In the genomic region with DNA sequence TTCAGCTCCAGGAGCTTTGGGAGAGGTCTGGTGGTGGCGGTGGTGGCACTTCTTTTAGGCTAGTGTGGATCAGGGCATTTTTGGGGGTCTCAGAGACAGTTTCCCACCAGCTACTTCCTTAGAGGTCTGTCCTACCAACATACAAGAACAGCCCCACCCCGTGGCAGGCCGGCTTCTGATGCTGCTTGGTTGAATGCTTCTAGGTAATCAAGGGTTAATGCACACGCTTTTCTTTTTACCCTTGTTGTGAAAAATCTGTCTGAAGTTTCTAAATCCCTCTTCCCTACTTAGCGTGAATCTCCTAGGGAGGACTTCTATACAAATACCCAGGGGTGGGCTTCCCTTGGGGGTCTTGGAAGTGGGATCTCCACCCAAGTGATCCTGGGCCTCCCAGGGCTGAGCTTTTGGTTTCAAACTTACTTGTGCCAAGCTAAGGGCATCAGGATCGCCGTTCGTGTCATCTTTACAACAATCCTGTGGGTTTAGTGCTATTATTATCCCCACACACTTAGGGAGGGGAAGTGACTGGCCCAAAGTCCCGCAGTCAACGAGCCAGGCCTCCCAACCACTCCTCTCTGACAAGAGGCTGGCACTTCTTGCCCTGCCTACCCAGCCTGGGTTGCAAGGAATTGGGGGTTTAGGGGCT, we compare ENCODE assay signal across 9 cellular contexts. TPM values are rescaled to one million over a fixed set of nuclear protein-coding genes. Genes with fewer than 3 reads are reported as not detected.
DNase-seq lines count a peak whose midpoint lies in the region; ATAC-seq, FAIRE-seq and TF ChIP-seq lines count a peak whose summit lies in the region.
"Had no signal": no experiment of that assay in that cellular context is flagged by ENCODE, and none has a peak within 500 bp of the region (broad histone marks: within the 10 kb centered on the region; RNA-seq: fewer than 3 reads in every experiment).

No MANE protein-coding gene starts in this region.

- peak overlapping the region; percentile 100 for H3K4me2 ChIP-seq in KMS-11

- TF ChIP-seq CTCF in Caco-2 (IDR thresholded peaks at IDR 0.05; ENCODE audit: insufficient read depth in 1 of 2, low read depth in 1 of 2, low read length in 1 of 2, severe bottlenecking in 1 of 2, unreplicated experiment in 1 of 2) (no peak), KMS-11 (conservative IDR thresholded peaks at IDR 0.05; ENCODE audit: low read depth, low read length) (no peak), astrocyte of the spinal cord (IDR thresholded peaks at IDR 0.05; ENCODE audit: low read depth, low read length) (peak; percentile 18), nephron progenitor cell (IDR thresholded peaks at IDR 0.05) (no peak)

- no peak overlapping the region for H2AFZ ChIP-seq in KMS-11 (ENCODE audit: low read depth)

- H3K27ac ChIP-seq in KMS-11: peak overlapping the region; percentile 30; the same call in 1 of the 2 replicates
- H3K27ac ChIP-seq: right atrium auricular region had no signal

- H3K36me3 Mint-ChIP-seq in Caco-2 (ENCODE audit: insufficient read depth, unreplicated experiment) (peaks cover 4% of the 10 kb centered on the region), nephron progenitor cell (ENCODE audit: low read depth) (no peaks in the 10 kb centered on the region)

- H3K4me1 ChIP-seq in Caco-2 (peaks cover 3% of the 10 kb centered on the region; the same call in 1 of the 2 replicates), KMS-11 (ENCODE audit: low read depth, poor library complexity, severe bottlenecking) (peaks cover 62% of the 10 kb centered on the region)

- POLR2A ChIA-PET in Caco-2 (lab: Charles Lee): no interaction called here

- TSS peak; percentile 18 for BruUV-seq in Caco-2 (replicated peaks; lab: Mats Ljungman, UMichigan)

- H3K27ac Mint-ChIP-seq in Caco-2 (ENCODE audit: unreplicated experiment) (no peak overlapping the region), nephron progenitor cell (no peak overlapping the region)

- peak overlapping the region; percentile 54; the same call in 1 of the 2 replicates for H3K9ac ChIP-seq in KMS-11

- H3K4me3 Mint-ChIP-seq in Caco-2 (ENCODE audit: unreplicated experiment) (peak overlapping the region; percentile 71), nephron progenitor cell (peak overlapping the region; percentile 72)

- ATAC-seq in GM19328 (IDR thresholded peaks at IDR 0.05; ENCODE audit: unreplicated experiment): no peak
- ATAC-seq in GM19452 (IDR thresholded peaks at IDR 0.05; ENCODE audit: unreplicated experiment): no peak

- H3K79me2 ChIP-seq in KMS-11 (ENCODE audit: insufficient read depth, low read depth): peaks cover 60% of the 10 kb centered on the region

- H3K9me3 Mint-ChIP-seq in Caco-2 (ENCODE audit: unreplicated experiment) (no peaks in the 10 kb centered on the region), nephron progenitor cell (no peaks in the 10 kb centered on the region)

- H4K20me1 ChIP-seq in KMS-11 (ENCODE audit: insufficient read depth): no peaks in the 10 kb centered on the region

- H3K4me3 ChIP-seq in Caco-2 (ENCODE audit: low read depth, low read length) (peak overlapping the region; percentile 99), KMS-11 (IDR thresholded peaks at IDR 0.05; ENCODE audit: insufficient read depth, low read depth, low read length) (no peak overlapping the region), astrocyte of the spinal cord (ENCODE audit: low read depth, low read length) (no peak overlapping the region)

- H3K27me3 ChIP-seq in Caco-2 (replicated peaks; ENCODE audit: control insufficient read depth, insufficient read depth, low read length) (no peaks in the 10 kb centered on the region), KMS-11 (ENCODE audit: insufficient read depth, low read depth) (no peaks in the 10 kb centered on the region)
- H3K27me3 ChIP-seq: right atrium auricular region had no signal

- FAIRE-seq in RCC 7860 (lab: Jason Lieb, UNC): no peak

- H3K9me3 ChIP-seq in Caco-2: no peaks in the 10 kb centered on the region
- H3K9me3 ChIP-seq: right atrium auricular region had no signal

- H3K36me3 ChIP-seq in Caco-2 (ENCODE audit: control insufficient read depth, insufficient read depth, low read length): no peaks in the 10 kb centered on the region
- no peaks in the 10 kb centered on the region for H3K36me3 ChIP-seq in KMS-11 (ENCODE audit: insufficient read depth)
- H3K36me3 ChIP-seq: right atrium auricular region had no signal

- no peak for DNase-seq in Caco-2
- DNase-seq in astrocyte of the spinal cord (ENCODE audit: low read depth, low spot score): no peak
- DNase-seq in nephron progenitor cell: no peak
- no peak for DNase-seq in RCC 7860 (ENCODE audit: low spot score)
- DNase-seq in stimulated activated CD4-positive, alpha-beta T cell treated with anti-CD3 and anti-CD28 coated beads, Interleukin-1b, Interleukin-23, amount 100 ng/mL, for 48 hours: no peak

- CTCF ChIA-PET in Caco-2 (lab: Charles Lee): interaction anchor here (0.6 to 0.8 kb wide), 2 partner anchors 9 to 75 kb away, joined by 3 read pairs; no protein-coding TSS in a partner anchor

- peaks cover 7% of the 10 kb centered on the region for H3K4me1 Mint-ChIP-seq in Caco-2 (ENCODE audit: low read depth, unreplicated experiment)
- peaks cover 39% of the 10 kb centered on the region for H3K4me1 Mint-ChIP-seq in nephron progenitor cell

- no peaks in the 10 kb centered on the region for H3K27me3 Mint-ChIP-seq in Caco-2 (ENCODE audit: insufficient read depth, unreplicated experiment)
- H3K27me3 Mint-ChIP-seq in nephron progenitor cell (ENCODE audit: low read depth, poor library complexity): peaks cover 18% of the 10 kb centered on the region

- in situ Hi-C loops in astrocyte of the spinal cord (cut with HindIII; ENCODE audit: low sequenced_read_pairs): loop anchor here (10.0 kb wide), 1 partner anchor 126 kb away; no protein-coding TSS in a partner anchor

- intact Hi-C loops in Caco-2 (cut with micrococcal nuclease; ENCODE audit: unreplicated experiment): loop anchor here (5.0 to 10.0 kb wide), 2 partner anchors 34 to 166 kb away; no protein-coding TSS in a partner anchor

RNA-seq across cellular contexts. Expression of a gene that starts 1.7 kb away (rescaled TPM):
- total RNA-seq in Caco-2 (2022): 8.1 and 10.6 TPM in 2 replicates
